In genomic region chr11:103926990-103927389, GRCh38 we compare ENCODE assay signal across 16 cellular contexts.
A peak's percentile ranks its signal among the peaks of the same experiment; 100 is the strongest.
DNase-seq lines count a peak whose midpoint lies in the region; ATAC-seq lines count a peak whose summit lies in the region.
"Had no signal": no experiment of that assay in that cellular context is flagged by ENCODE, and none has a peak within 500 bp of the region (broad histone marks: within the 10 kb centered on the region; RNA-seq: fewer than 3 reads in every experiment).

No MANE protein-coding gene starts in this region.

- H3K14ac ChIP-seq in trophoblast cell (ENCODE audit: low read length), result no peak overlapping the region

- DNase-seq in DMS53 (lab: John Stamatoyannopoulos, UW), result peak; percentile 36
- no peak for DNase-seq in DMS53 treated with DMSO at 0.1 percent for 48 hours (lab: John Stamatoyannopoulos, UW; ENCODE audit: unreplicated experiment)
- peak; percentile 37 for DNase-seq in NCI-H345 (lab: John Stamatoyannopoulos, UW)
- DNase-seq in NCI-H82 treated with DMSO at 0.1 percent for 48 hours (lab: John Stamatoyannopoulos, UW; ENCODE audit: unreplicated experiment), result peak; percentile 20
- DNase-seq in trophoblast cell, result no peak
- no peak for DNase-seq in retina
- DNase-seq: CD4-positive, alpha-beta memory T cell; DMS153; DND-41; GOT3; H7 had no signal

- peaks cover 3 to 9% of the 10 kb centered on the region in 2 experiments for H3K4me1 ChIP-seq in trophoblast cell (ENCODE audit: control insufficient read depth in 1 of 2, insufficient read depth in 2 of 2, low read length in 2 of 2)
- H3K4me1 ChIP-seq: BLaER1 had no signal

- no peak overlapping the region for H2AK5ac ChIP-seq in trophoblast cell (ENCODE audit: low read length)

- peak overlapping the region; percentile 55 for H2BK12ac ChIP-seq in trophoblast cell (ENCODE audit: low read length)

- no peaks in the 10 kb centered on the region for H3K27me3 ChIP-seq in trophoblast cell (ENCODE audit: insufficient read depth, low read length)
- H3K27me3 ChIP-seq: BLaER1 had no signal

- H4K12ac ChIP-seq in trophoblast cell (ENCODE audit: low read depth, low read length), result no peak overlapping the region

- no peak overlapping the region for H3K23ac ChIP-seq in trophoblast cell (ENCODE audit: low read length)

- H3K36me3 ChIP-seq in trophoblast cell (ENCODE audit: control insufficient read depth in 1 of 2, insufficient read depth in 2 of 2, low read length in 2 of 2), result no peaks in the 10 kb centered on the region
- H3K36me3 ChIP-seq: BLaER1 had no signal

- no peak overlapping the region for H3K4me3 ChIP-seq in trophoblast cell (ENCODE audit: low read depth, low read length)
- H3K4me3 ChIP-seq: A549, BLaER1, GM12878 had no signal

- H4K8ac ChIP-seq in trophoblast cell (ENCODE audit: low read depth, low read length), result no peak overlapping the region

- no peak overlapping the region for H3K18ac ChIP-seq in trophoblast cell (ENCODE audit: low read length)

- H3K4me2 ChIP-seq in trophoblast cell (ENCODE audit: low read length), result no peak overlapping the region
- H3K4me2 ChIP-seq: A549, BLaER1 had no signal

- no peak overlapping the region for H2BK120ac ChIP-seq in trophoblast cell (ENCODE audit: insufficient read depth, low read length, poor library complexity)

- H2AFZ ChIP-seq in trophoblast cell (ENCODE audit: insufficient read depth, low read length, poor library complexity), result no peak overlapping the region

- no peak for ATAC-seq in HG03039 (IDR thresholded peaks at IDR 0.05; ENCODE audit: unreplicated experiment)

- H4K91ac ChIP-seq in trophoblast cell (ENCODE audit: low read depth, low read length), result no peak overlapping the region

- H3K79me1 ChIP-seq in trophoblast cell (ENCODE audit: low read length), result peaks cover 5% of the 10 kb centered on the region

- no peak overlapping the region for H3K9ac ChIP-seq in trophoblast cell (ENCODE audit: low read length)
- H3K9ac ChIP-seq: BLaER1 had no signal

- no peaks in the 10 kb centered on the region for H3K79me2 ChIP-seq in trophoblast cell (ENCODE audit: control insufficient read depth, insufficient read depth, low read length, poor library complexity)

- H3K9me3 ChIP-seq in trophoblast cell (ENCODE audit: insufficient read depth, low read depth, low read length), result no peaks in the 10 kb centered on the region
- H3K9me3 ChIP-seq: A549, BLaER1 had no signal

- no peak overlapping the region for H2BK5ac ChIP-seq in trophoblast cell (ENCODE audit: low read depth, low read length, poor library complexity)

- no peak overlapping the region for H3K4ac ChIP-seq in trophoblast cell (ENCODE audit: low read depth, low read length)

- no peak overlapping the region for H3K27ac ChIP-seq in trophoblast cell (ENCODE audit: low read depth, low read length)
- H3K27ac ChIP-seq: 22Rv1, A549, BLaER1 had no signal

- WGBS in trophoblast cell (ENCODE audit: extremely low coverage, insufficient coverage, insufficient read length), result no CpG with 5 or more reads among the region's 5 CpGs

Comparison
In these comparisons a context has a peak if more than half of its experiments do, and no peak if none do; other contexts are left out.
1. DNase-seq: peak in DMS53 (single experiment), NCI-H345 (single experiment) and NCI-H82 treated with DMSO at 0.1 percent for 48 hours (single experiment); none in DMS53 treated with DMSO at 0.1 percent for 48 hours (single experiment), trophoblast cell (0 of 2) and retina (single experiment).